Comparison of ENCODE assay signal across 14 cellular contexts in the genomic region with DNA sequence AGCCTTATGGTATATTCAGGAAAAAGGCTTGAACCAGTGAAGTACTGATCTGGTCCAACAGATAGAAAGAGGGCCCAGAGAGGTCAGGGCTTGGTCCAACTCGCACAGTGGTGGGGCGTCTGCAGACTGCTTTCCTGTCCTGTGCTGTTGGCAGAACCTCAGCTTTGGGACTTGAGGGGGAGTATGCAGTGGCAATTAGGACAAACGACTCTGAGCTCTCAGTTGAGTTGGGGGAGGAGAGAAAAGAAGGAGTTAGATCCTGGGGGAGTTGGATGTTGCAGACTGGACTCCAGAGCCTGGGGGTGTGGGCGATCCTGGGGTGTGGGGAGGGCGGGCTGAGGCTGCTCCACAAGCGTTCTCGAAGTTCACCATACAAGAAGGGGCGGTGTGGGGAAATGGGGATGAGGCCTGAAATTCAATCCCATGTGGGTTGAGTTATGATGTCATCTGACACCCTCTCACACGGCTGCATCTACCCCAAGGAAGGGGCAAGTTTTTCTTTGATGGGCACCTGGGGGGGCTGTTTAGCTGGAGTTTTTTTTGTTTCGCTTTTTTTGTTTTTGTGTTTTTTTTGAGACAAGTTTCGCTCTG. TPM values are rescaled to one million over a fixed set of nuclear protein-coding genes. Genes with fewer than 3 reads are reported as not detected.
A peak's percentile ranks its signal among the peaks of the same experiment; 100 is the strongest.
DNase-seq lines count a peak whose midpoint lies in the region; ATAC-seq and TF ChIP-seq lines count a peak whose summit lies in the region.
"Had no signal": no experiment of that assay in that cellular context is flagged by ENCODE, and none has a peak within 500 bp of the region (broad histone marks: within the 10 kb centered on the region; RNA-seq: fewer than 3 reads in every experiment).

No MANE protein-coding gene starts in this region.

- H3K36me3 Mint-ChIP-seq in WTC11: no peaks in the 10 kb centered on the region; the same call in 1 of the 2 replicates

- H3K4me3 ChIP-seq in stomach: no peak overlapping the region
- H3K4me3 ChIP-seq: ascending aorta, gastroesophageal sphincter had no signal

- peaks cover 6 to 36% (median 24%) of the 10 kb centered on the region in 4 donors for H3K4me1 ChIP-seq in stomach

- peak overlapping the region; percentile 50; the same call in 1 of the 2 replicates for H3K4me3 Mint-ChIP-seq in WTC11

- H3K27ac Mint-ChIP-seq in WTC11: peak overlapping the region; percentile 89

- CTCF ChIA-PET in WTC11 (lab: Charles Lee): interaction anchor here (0.6 to 9.2 kb wide), 10 partner anchors 23 to 167 kb away, joined by 3 to 130 read pairs (median 4); a partner anchor contains a TSS

- ATAC-seq in WTC11 (no peak), GM18873 (IDR thresholded peaks at IDR 0.05; ENCODE audit: low FRiP score, unreplicated experiment) (no peak), GM21528 (IDR thresholded peaks at IDR 0.05; ENCODE audit: low FRiP score, unreplicated experiment) (no peak)
- ATAC-seq: gastroesophageal sphincter had no signal

- no peak for TF ChIP-seq EP300 in stomach (IDR thresholded peaks at IDR 0.05)

- no peak overlapping the region for H3K27ac ChIP-seq in stomach
- H3K27ac ChIP-seq: neutrophil had no signal

- no peaks in the 10 kb centered on the region for H3K27me3 ChIP-seq in stomach
- H3K27me3 ChIP-seq: ascending aorta had no signal

- peaks cover 0 to 4% (median 4%) of the 10 kb centered on the region in 4 donors for H3K36me3 ChIP-seq in stomach
- H3K36me3 ChIP-seq: ascending aorta, gastroesophageal sphincter, neutrophil had no signal

- TF ChIP-seq POLR2A in stomach (IDR thresholded peaks at IDR 0.05): no peak

- intact Hi-C loops in stomach (cut with DNase I; ENCODE audit: low total_unique reads): loop anchor here (5.0 kb wide), 1 partner anchor 125 kb away; a partner anchor contains a TSS

- peak; percentile 58 for DNase-seq in activated effector memory CD4-positive, alpha-beta T cell treated with anti-CD3 and anti-CD28 coated beads, Interleukin-2, amount 50 U/mL, for 16 hours
- DNase-seq in activated effector memory CD4-positive, alpha-beta T cell treated with Interleukin-2 at 50 U/mL for 16 hours: no peak
- DNase-seq in WTC11 (ENCODE audit: low spot score) (no peak), iPS-NIHi11 (ENCODE audit: low spot score) (peak; percentile 36), stomach (peak; percentile 22), UCSD-AML1 (lab: John Stamatoyannopoulos, UW; ENCODE audit: unreplicated experiment) (no peak)
- DNase-seq: effector memory CD4-positive, alpha-beta T cell; NCI-H1694 treated with DMSO at 0.1 percent for 48 hours; stimulated activated CD4-positive, alpha-beta T cell treated with anti-CD3 and anti-CD28 coated beads, Interleukin-12 subunit alpha, Interleukin-12 subunit beta, amount 100 ng/mL, for 4 hours had no signal

- TF ChIP-seq CTCF in WTC11 (IDR thresholded peaks at IDR 0.05) (no peak), stomach (IDR thresholded peaks at IDR 0.05) (no peak)

- 78 to 80% (median 78%) methylated on average over 11 of the region's 11 CpGs for WGBS in stomach, 5 donors

- peaks cover 15% of the 10 kb centered on the region for H3K27me3 Mint-ChIP-seq in WTC11 (ENCODE audit: low read depth)

- POLR2A ChIA-PET in WTC11 (lab: Charles Lee): interaction anchor here (0.6 to 3.1 kb wide), 3 partner anchors 13 to 22 kb away, joined by 3 to 10 read pairs (median 3); a partner anchor contains a TSS

- H3K9me3 Mint-ChIP-seq in WTC11: no peaks in the 10 kb centered on the region

- H3K9me3 ChIP-seq in stomach: no peaks in the 10 kb centered on the region
- H3K9me3 ChIP-seq: ascending aorta, gastroesophageal sphincter, neutrophil had no signal

- peaks cover 62% of the 10 kb centered on the region for H3K4me1 Mint-ChIP-seq in WTC11

TF ChIP-seq in WTC11, 78 proteins besides CTCF, POLR2A, EP300 and RAD21:
- TF ChIP-seq GTF2I (CRISPR knock-in tag; conservative IDR thresholded peaks at IDR 0.05): no peak
- TF ChIP-seq, protein P1, sequence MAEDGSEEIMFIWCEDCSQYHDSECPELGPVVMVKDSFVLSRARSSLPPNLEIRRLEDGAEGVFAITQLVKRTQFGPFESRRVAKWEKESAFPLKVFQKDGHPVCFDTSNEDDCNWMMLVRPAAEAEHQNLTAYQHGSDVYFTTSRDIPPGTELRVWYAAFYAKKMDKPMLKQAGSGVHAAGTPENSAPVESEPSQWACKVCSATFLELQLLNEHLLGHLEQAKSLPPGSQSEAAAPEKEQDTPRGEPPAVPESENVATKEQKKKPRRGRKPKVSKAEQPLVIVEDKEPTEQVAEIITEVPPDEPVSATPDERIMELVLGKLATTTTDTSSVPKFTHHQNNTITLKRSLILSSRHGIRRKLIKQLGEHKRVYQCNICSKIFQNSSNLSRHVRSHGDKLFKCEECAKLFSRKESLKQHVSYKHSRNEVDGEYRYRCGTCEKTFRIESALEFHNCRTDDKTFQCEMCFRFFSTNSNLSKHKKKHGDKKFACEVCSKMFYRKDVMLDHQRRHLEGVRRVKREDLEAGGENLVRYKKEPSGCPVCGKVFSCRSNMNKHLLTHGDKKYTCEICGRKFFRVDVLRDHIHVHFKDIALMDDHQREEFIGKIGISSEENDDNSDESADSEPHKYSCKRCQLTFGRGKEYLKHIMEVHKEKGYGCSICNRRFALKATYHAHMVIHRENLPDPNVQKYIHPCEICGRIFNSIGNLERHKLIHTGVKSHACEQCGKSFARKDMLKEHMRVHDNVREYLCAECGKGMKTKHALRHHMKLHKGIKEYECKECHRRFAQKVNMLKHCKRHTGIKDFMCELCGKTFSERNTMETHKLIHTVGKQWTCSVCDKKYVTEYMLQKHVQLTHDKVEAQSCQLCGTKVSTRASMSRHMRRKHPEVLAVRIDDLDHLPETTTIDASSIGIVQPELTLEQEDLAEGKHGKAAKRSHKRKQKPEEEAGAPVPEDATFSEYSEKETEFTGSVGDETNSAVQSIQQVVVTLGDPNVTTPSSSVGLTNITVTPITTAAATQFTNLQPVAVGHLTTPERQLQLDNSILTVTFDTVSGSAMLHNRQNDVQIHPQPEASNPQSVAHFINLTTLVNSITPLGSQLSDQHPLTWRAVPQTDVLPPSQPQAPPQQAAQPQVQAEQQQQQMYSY (CRISPR knock-in tag; IDR thresholded peaks at IDR 0.05): peak; percentile 77

RNA-seq across cellular contexts. Expression of a gene that starts 14.6 kb away (rescaled TPM):
- total RNA-seq in WTC11 (2021) (42.4 to 48.5 TPM (median 44.0 TPM) in 3 replicates), stomach (10 to 100 TPM in 3 of 5 donors, 1 to 10 TPM in 2; 2.3 to 43.9 (median 31.2) TPM)
- 10 to 100 TPM in 2 of 3 donors, 1 to 10 TPM in 1; 9.5 to 34.7 (median 14.7) TPM for polyA plus RNA-seq in stomach

RNA-seq across cellular contexts. Expression of a gene that starts 22.0 kb away (rescaled TPM):
- 40.6 to 46.7 TPM (median 46.5 TPM) in 3 replicates for total RNA-seq in WTC11 (2021)
- 100 to 1,000 TPM in 2 of 5 donors, 10 to 100 TPM in 2, 1 to 10 TPM in 1; 9.3 to 312 (median 25.9) TPM for total RNA-seq in stomach
- polyA plus RNA-seq in stomach: 100 to 1,000 TPM; 106 to 134 (median 132) TPM

RNA-seq across cellular contexts. Expression of a gene that starts 52.5 kb away (rescaled TPM):
- total RNA-seq in WTC11 (2021) (153 to 209 TPM (median 158 TPM) in 3 replicates), stomach (100 to 1,000 TPM in 2 of 5 donors, 10 to 100 TPM in 3; 53.1 to 402 (median 81.7) TPM)
- 10 to 100 TPM; 13.1 to 47.7 (median 25.3) TPM for polyA plus RNA-seq in stomach

Comparison
In these comparisons a context has a peak if more than half of its experiments do, and no peak if none do; other contexts are left out.
1. DNase-seq: peak in activated effector memory CD4-positive, alpha-beta T cell treated with anti-CD3 and anti-CD28 coated beads, Interleukin-2, amount 50 U/mL, for 16 hours (single experiment), iPS-NIHi11 (single experiment) and stomach (single experiment); none in activated effector memory CD4-positive, alpha-beta T cell treated with Interleukin-2 at 50 U/mL for 16 hours (single experiment), WTC11 (single experiment) and UCSD-AML1 (single experiment).